Comparison of ENCODE assay signal across 9 cellular contexts in genomic region chr9:130938652-130939404, GRCh38. TPM values are rescaled to one million over a fixed set of nuclear protein-coding genes. Genes with fewer than 3 reads are reported as not detected.
DNase-seq lines count a peak whose midpoint lies in the region; ATAC-seq and TF ChIP-seq lines count a peak whose summit lies in the region.
"Had no signal": no experiment of that assay in that cellular context is flagged by ENCODE, and none has a peak within 500 bp of the region (broad histone marks: within the 10 kb centered on the region; RNA-seq: fewer than 3 reads in every experiment).

TSS of gene FIBCD1 (minus strand) at chr9:130939247. CDS start at chr9:130938607, 640 bp downstream.

- in situ Hi-C loops in GM13977 (cut with MboI; ENCODE audit: low pct_unique_long_range_greater_than_20kb, low sequenced_read_pairs, unreplicated experiment) = no loop called here

- peak within 1 kb of the TSS; percentile 97 for H2AFZ ChIP-seq in neural progenitor cell (replicated peaks)

- H3K9me3 ChIP-seq in SJSA1 (replicated peaks) = no peaks in the 10 kb centered on the region
- no peaks in the 10 kb centered on the region for H3K9me3 ChIP-seq in neural progenitor cell (ENCODE audit: low read depth)

- H3F3A ChIP-seq in neural progenitor cell (ENCODE audit: low read depth) = peaks cover 60% of the 10 kb centered on the region

- ATAC-seq in GM18498 (IDR thresholded peaks at IDR 0.05; ENCODE audit: unreplicated experiment) = no peak
- ATAC-seq in GM21619 (IDR thresholded peaks at IDR 0.05; ENCODE audit: unreplicated experiment) = no peak

- peak within 1 kb of the TSS; percentile 97 for H3K4me2 ChIP-seq in neural progenitor cell
- H3K4me2 ChIP-seq: KMS-11 had no signal

- DNase-seq in AG08396 (ENCODE audit: low spot score) (peak; percentile 81), GM13977 (ENCODE audit: low spot score) (peak; percentile 82), SJSA1 (ENCODE audit: low read depth in 1 of 2, low spot score in 2 of 2) (peak in 1 of 2 experiments; percentile 54), endothelial cell (ENCODE audit: low spot score) (peak; percentile 39), neural progenitor cell (ENCODE audit: low spot score) (peak; percentile 83), immature natural killer cell (no peak)

- H3K4me3 Mint-ChIP-seq in endothelial cell (ENCODE audit: unreplicated experiment) (peak within 1 kb of the TSS; percentile 90), neural progenitor cell (peak within 1 kb of the TSS; percentile 83), immature natural killer cell (peak within 1 kb of the TSS in 1 of 5 donors; percentile 33)

- peaks cover 38% of the 10 kb centered on the region for H4K20me1 ChIP-seq in neural progenitor cell (ENCODE audit: low read depth)

- peaks cover 20% of the 10 kb centered on the region for H3K27me3 Mint-ChIP-seq in endothelial cell (ENCODE audit: unreplicated experiment)
- peaks cover 48% of the 10 kb centered on the region for H3K27me3 Mint-ChIP-seq in neural progenitor cell (ENCODE audit: insufficient read depth, low read depth)
- H3K27me3 Mint-ChIP-seq in immature natural killer cell (ENCODE audit: low read depth in 3 of 3) = peaks cover 3 to 36% (median 10%) of the 10 kb centered on the region in 3 donors

- H3K4me1 Mint-ChIP-seq in endothelial cell (ENCODE audit: unreplicated experiment) (peaks cover 14% of the 10 kb centered on the region), neural progenitor cell (peaks cover 38% of the 10 kb centered on the region), immature natural killer cell (peaks cover 7 to 10% of the 10 kb centered on the region in 2 donors)

- no peak within 1 kb of the TSS for H3K27ac Mint-ChIP-seq in endothelial cell (ENCODE audit: unreplicated experiment)
- H3K27ac Mint-ChIP-seq in neural progenitor cell = no peak within 1 kb of the TSS
- H3K27ac Mint-ChIP-seq in immature natural killer cell = no peak within 1 kb of the TSS

- H3K4me1 ChIP-seq in SJSA1 (replicated peaks) = peaks cover 24% of the 10 kb centered on the region
- H3K4me1 ChIP-seq in neural progenitor cell = peaks cover 23% of the 10 kb centered on the region

- H3K36me3 ChIP-seq in SJSA1 (no peaks in the 10 kb centered on the region), neural progenitor cell (no peaks in the 10 kb centered on the region)

- H3K36me3 Mint-ChIP-seq in endothelial cell (ENCODE audit: low read depth, unreplicated experiment) (peaks cover 4% of the 10 kb centered on the region), neural progenitor cell (no peaks in the 10 kb centered on the region), immature natural killer cell (peaks cover 0 to 4% (median 0%) of the 10 kb centered on the region in 3 donors)

- H3K79me2 ChIP-seq in neural progenitor cell (ENCODE audit: low read depth) = no peaks in the 10 kb centered on the region

- H3K9me3 Mint-ChIP-seq in endothelial cell (ENCODE audit: unreplicated experiment) (no peaks in the 10 kb centered on the region), neural progenitor cell (peaks cover 3% of the 10 kb centered on the region), immature natural killer cell (peaks cover 0 to 4% (median 0%) of the 10 kb centered on the region in 6 donors)

- H3K4me3 ChIP-seq in SJSA1 (peak within 1 kb of the TSS; percentile 38), neural progenitor cell (peak within 1 kb of the TSS; percentile 89)

- H3K27ac ChIP-seq in SJSA1 = no peak within 1 kb of the TSS
- no peak within 1 kb of the TSS for H3K27ac ChIP-seq in neural progenitor cell
- H3K27ac ChIP-seq: KMS-11 had no signal

- no peak within 1 kb of the TSS for H3K9ac ChIP-seq in neural progenitor cell
- H3K9ac ChIP-seq: KMS-11 had no signal

- H3K27me3 ChIP-seq in SJSA1 (replicated peaks) (peaks cover 55% of the 10 kb centered on the region), neural progenitor cell (peaks cover 67% of the 10 kb centered on the region)

- TF ChIP-seq CTCF in GM13977 (IDR thresholded peaks at IDR 0.05; ENCODE audit: extremely low read depth, insufficient read depth, missing control alignments) (peak; percentile 43), endothelial cell (IDR thresholded peaks at IDR 0.05; ENCODE audit: unreplicated experiment) (peak; percentile 58), neural progenitor cell (IDR thresholded peaks at IDR 0.05) (peak; percentile 58)

RNA-seq across cellular contexts. Expression of gene FIBCD1, which starts in this region (rescaled TPM):
- 0.08 TPM in 1 of 2 replicates, not detected in the other for total RNA-seq in SJSA1 (2014; rRNA removed; shearing (Covaris generic))
- total RNA-seq in endothelial cell (ENCODE audit: unreplicated experiment) (0.33 TPM), neural progenitor cell (ENCODE audit: low replicate concordance) (1.8 and 7.2 TPM in 2 replicates)
- polyA plus RNA-seq in immature natural killer cell = not detected

Comparison
In these comparisons a context has a peak if more than half of its experiments do, and no peak if none do; other contexts are left out.
1. Peak in DNase-seq in endothelial cell; RNA of the gene not detected or under 1 TPM.
2. DNase-seq: peak in AG08396 (single experiment), GM13977 (single experiment) and neural progenitor cell (single experiment); none in immature natural killer cell (0 of 3).
3. Peak in every context shown above with its lines, with median percentiles within 50 percentile points of each other: CTCF ChIP-seq.